ENCODE assay signal across 8 cellular contexts in the genomic region with DNA sequence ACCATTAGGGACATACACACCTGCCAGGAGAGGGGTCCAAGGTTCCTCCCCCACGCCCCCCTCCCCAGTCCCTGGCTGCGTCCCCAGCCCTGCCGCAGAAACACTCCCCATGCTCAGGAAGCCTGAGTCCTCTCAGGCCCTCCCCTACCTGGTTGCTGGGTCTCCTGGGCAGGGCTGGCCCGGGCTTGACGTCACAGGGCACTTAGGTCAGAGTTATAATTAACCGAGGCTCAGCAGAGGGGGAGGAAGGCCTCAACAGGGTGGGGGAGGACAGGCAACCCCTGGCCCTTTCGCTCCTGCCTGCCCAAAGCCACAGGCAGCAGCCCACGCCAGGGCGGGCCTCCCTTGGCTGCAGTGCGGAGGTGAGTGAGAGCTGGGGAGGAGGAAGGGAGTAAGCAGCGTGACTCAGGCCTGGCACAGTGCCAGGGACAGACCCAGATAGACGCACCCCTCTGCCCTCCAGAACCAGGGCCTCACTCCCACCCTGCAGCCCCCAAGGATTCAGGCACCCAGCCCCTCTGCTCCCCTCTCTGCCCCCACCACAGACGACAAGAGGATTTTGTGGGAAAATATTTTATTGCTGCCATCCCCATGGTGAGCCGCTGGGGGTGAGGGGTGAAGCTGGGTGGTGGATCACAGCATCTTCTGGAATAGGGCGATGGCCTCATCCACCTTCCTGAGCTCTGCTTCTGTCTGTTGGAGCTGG. TPM values are rescaled to one million over a fixed set of nuclear protein-coding genes. Genes with fewer than 3 reads are reported as not detected.
DNase-seq lines count a peak whose midpoint lies in the region; ATAC-seq, FAIRE-seq and TF ChIP-seq lines count a peak whose summit lies in the region.

A gene with protein sequence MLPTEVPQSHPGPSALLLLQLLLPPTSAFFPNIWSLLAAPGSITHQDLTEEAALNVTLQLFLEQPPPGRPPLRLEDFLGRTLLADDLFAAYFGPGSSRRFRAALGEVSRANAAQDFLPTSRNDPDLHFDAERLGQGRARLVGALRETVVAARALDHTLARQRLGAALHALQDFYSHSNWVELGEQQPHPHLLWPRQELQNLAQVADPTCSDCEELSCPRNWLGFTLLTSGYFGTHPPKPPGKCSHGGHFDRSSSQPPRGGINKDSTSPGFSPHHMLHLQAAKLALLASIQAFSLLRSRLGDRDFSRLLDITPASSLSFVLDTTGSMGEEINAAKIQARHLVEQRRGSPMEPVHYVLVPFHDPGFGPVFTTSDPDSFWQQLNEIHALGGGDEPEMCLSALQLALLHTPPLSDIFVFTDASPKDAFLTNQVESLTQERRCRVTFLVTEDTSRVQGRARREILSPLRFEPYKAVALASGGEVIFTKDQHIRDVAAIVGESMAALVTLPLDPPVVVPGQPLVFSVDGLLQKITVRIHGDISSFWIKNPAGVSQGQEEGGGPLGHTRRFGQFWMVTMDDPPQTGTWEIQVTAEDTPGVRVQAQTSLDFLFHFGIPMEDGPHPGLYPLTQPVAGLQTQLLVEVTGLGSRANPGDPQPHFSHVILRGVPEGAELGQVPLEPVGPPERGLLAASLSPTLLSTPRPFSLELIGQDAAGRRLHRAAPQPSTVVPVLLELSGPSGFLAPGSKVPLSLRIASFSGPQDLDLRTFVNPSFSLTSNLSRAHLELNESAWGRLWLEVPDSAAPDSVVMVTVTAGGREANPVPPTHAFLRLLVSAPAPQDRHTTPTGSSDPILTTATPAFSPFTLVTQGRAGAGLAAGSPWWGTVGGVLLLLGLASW (minus strand): TSS at position 368 of the 706 bp plus-strand sequence. CDS start 549 bp downstream, outside the sequence.

- peak within 1 kb of the TSS; percentile 70 to 86 for H3K27ac ChIP-seq in A549
- peak within 1 kb of the TSS; percentile 45 to 73 (median 64) for H3K27ac ChIP-seq in esophagus squamous epithelium
- H3K27ac ChIP-seq in neutrophil = peak within 1 kb of the TSS; percentile 59
- H3K27ac ChIP-seq in testis = peak within 1 kb of the TSS in 1 of 2 donors; percentile 19

- peaks cover 32% of the 10 kb centered on the region for H3K4me1 ChIP-seq in A549
- H3K4me1 ChIP-seq in esophagus squamous epithelium = peaks cover 13 to 32% (median 14%) of the 10 kb centered on the region in 3 donors
- peaks cover 4 to 11% of the 10 kb centered on the region in 2 experiments for H3K4me1 ChIP-seq in neutrophil (ENCODE audit: control insufficient read depth in 1 of 2, insufficient read depth in 1 of 2, low read depth in 1 of 2, low read length in 1 of 2)
- H3K4me1 ChIP-seq in testis = peaks cover 12% of the 10 kb centered on the region

- no peak for FAIRE-seq in A549 (lab: Jason Lieb, UNC)

- no peak for TF ChIP-seq RAD21 in A549 (conservative IDR thresholded peaks at IDR 0.05 in 1 of 2, IDR thresholded peaks at IDR 0.05 in 1 of 2)

- CTCF ChIA-PET in A549 (lab: Yijun Ruan, JAX) = interaction anchor here (0.7 to 1.7 kb wide), 6 partner anchors 10 to 53 kb away, joined by 3 to 5 read pairs (median 4); partner anchors contain the start of gene VARS1

- TF ChIP-seq POLR2A in A549 (IDR thresholded peaks at IDR 0.05; ENCODE audit: low read length) = no peak
- peak in 1 of 4 donors; percentile 26 for TF ChIP-seq POLR2A in esophagus squamous epithelium (IDR thresholded peaks at IDR 0.05)
- TF ChIP-seq POLR2A in testis (IDR thresholded peaks at IDR 0.05) = no peak

- peaks cover 13 to 44% (median 26%) of the 10 kb centered on the region in 3 donors for H3K36me3 ChIP-seq in esophagus squamous epithelium
- H3K36me3 ChIP-seq in neutrophil = peaks cover 19% of the 10 kb centered on the region
- no peaks in the 10 kb centered on the region for H3K36me3 ChIP-seq in testis (ENCODE audit: low read depth, missing control alignments)

- POLR2A ChIA-PET in A549 (lab: Yijun Ruan, JAX) = interaction anchor here (0.5 to 1.1 kb wide), 5 partner anchors 30 to 112 kb away, joined by 3 to 7 read pairs (median 6); partner anchors contain the start of genes CLIC1, HSPA1A, HSPA1B and HSPA1L

- 13% methylated on average over 6 of the region's 15 CpGs for WGBS in A549 (ENCODE audit: missing lambda C conversion rate)
- WGBS in esophagus squamous epithelium, 2 donors = 29 to 100% methylated on average over 1 to 3 of the region's 15 CpGs
- 31 to 40% methylated on average over 7 to 15 of the region's 15 CpGs for WGBS in testis, 2 donors

- H3K4me2 ChIP-seq in A549 = peak within 1 kb of the TSS; percentile 89

- H3K27me3 ChIP-seq in esophagus squamous epithelium (no peaks in the 10 kb centered on the region), neutrophil (peaks cover 5% of the 10 kb centered on the region), testis (no peaks in the 10 kb centered on the region)

- peak; percentile 63 to 87 for DNase-seq in A549 (ENCODE audit: low read depth in 1 of 2, low spot score in 1 of 2)
- DNase-seq in OCI-M1 (lab: John Stamatoyannopoulos, UW) = peak; percentile 98
- DNase-seq in activated T-cell treated with anti-CD3 and anti-CD28 coated beads for 48 hours (ENCODE audit: low read depth) = peak; percentile 75
- no peak for DNase-seq in esophagus squamous epithelium (lab: John Stamatoyannopoulos, UW)
- peak; percentile 85 for DNase-seq in testis

- H3K9me3 ChIP-seq in A549 = no peaks in the 10 kb centered on the region
- no peaks in the 10 kb centered on the region for H3K9me3 ChIP-seq in esophagus squamous epithelium
- H3K9me3 ChIP-seq in neutrophil = no peaks in the 10 kb centered on the region
- no peaks in the 10 kb centered on the region for H3K9me3 ChIP-seq in testis

- TF ChIP-seq EP300 in A549 (IDR thresholded peaks at IDR 0.05) = no peak

- H3K4me3 ChIP-seq in A549 (0 out of 3 replicates have a peak within 1 kb of the TSS, but pooled peaks have one; percentile 21), esophagus squamous epithelium (peak within 1 kb of the TSS in 1 of 4 donors; percentile 45), neutrophil (ENCODE audit: low read depth in 1 of 2, low read length in 1 of 2) (peak within 1 kb of the TSS in 1 of 2 experiments; percentile 52), testis (no peak within 1 kb of the TSS)

- ATAC-seq in A549 = peak; percentile 74 to 79
- peak; percentile 56 for ATAC-seq in GM19023 (IDR thresholded peaks at IDR 0.05; ENCODE audit: unreplicated experiment)
- ATAC-seq in HG03558 (IDR thresholded peaks at IDR 0.05; ENCODE audit: extremely low read depth, unreplicated experiment) = peak; percentile 34

- no peak for TF ChIP-seq CTCF in A549 (IDR thresholded peaks at IDR 0.05)
- TF ChIP-seq CTCF in esophagus squamous epithelium (IDR thresholded peaks at IDR 0.05) = no peak
- no peak for TF ChIP-seq CTCF in neutrophil (IDR thresholded peaks at IDR 0.05)
- TF ChIP-seq CTCF in testis (IDR thresholded peaks at IDR 0.05) = no peak

- intact Hi-C loops in esophagus squamous epithelium (cut with DNase I) = no loop called here
- intact Hi-C loops in testis (cut with DNase I; ENCODE audit: low total_unique reads) = no loop called here

TF ChIP-seq in A549, 52 proteins besides CTCF, POLR2A, EP300 and RAD21:
- no peak for TF ChIP-seq CBX2 (IDR thresholded peaks at IDR 0.05; ENCODE audit: borderline replicate concordance, low read depth)
- peak in 1 of 2 experiments; percentile 75; a peak in 2 of 5 replicates for TF ChIP-seq JUN (IDR thresholded peaks at IDR 0.05)
- TF ChIP-seq MAX (IDR thresholded peaks at IDR 0.05) = peak; percentile 29; the same call in 1 of the 2 replicates
- no peak for TF ChIP-seq CBX8 (IDR thresholded peaks at IDR 0.05)
- TF ChIP-seq FOSL2 (IDR thresholded peaks at IDR 0.05) = no peak
- peak; percentile 59 for TF ChIP-seq FOSL2 (CRISPR knock-in tag; IDR thresholded peaks at IDR 0.05)

RNA-seq across cellular contexts. Expression of the gene that starts here (rescaled TPM):
- polyA plus RNA-seq in A549 (2011; rRNA removed) = 1.1 TPM in 2 replicates
- polyA plus RNA-seq in A549 (2012; cell fraction: cytosol; rRNA removed) = 0.59 and 1.1 TPM in 2 replicates
- polyA plus RNA-seq in A549 (2012; cell fraction: nucleus; rRNA removed) = 2.5 and 2.8 TPM in 2 replicates
- 0.95 to 1.1 TPM (median 0.98 TPM) in 3 replicates for polyA plus RNA-seq in A549 (2017; fragmentation: RNase III; extraction: RNeasy Plus Mini Kit Qiagen cat#74134 plus additional on column Dnase treatment)
- polyA minus RNA-seq in A549 (2011; rRNA and poly(A)+ RNA removed) = 1.1 and 1.3 TPM in 2 replicates
- total RNA-seq in esophagus squamous epithelium = under 1 TPM; 0.22 to 0.80 (median 0.58) TPM
- total RNA-seq in testis = 1 to 10 TPM; 3.1 to 6.3 TPM
- 2.7 TPM for polyA plus RNA-seq in testis (ENCODE audit: insufficient read depth, low read depth, low replicate concordance)
